9 cellular contexts compared by ENCODE assay signal in genomic region chrX:118254611-118255010, GRCh38.
DNase-seq lines count a peak whose midpoint lies in the region; ATAC-seq and TF ChIP-seq lines count a peak whose summit lies in the region.
"Had no signal": no experiment of that assay in that cellular context is flagged by ENCODE, and none has a peak within 500 bp of the region (broad histone marks: within the 10 kb centered on the region; RNA-seq: fewer than 3 reads in every experiment).

No MANE protein-coding gene starts in this region.

- H3K9me3 ChIP-seq in trophoblast cell (ENCODE audit: insufficient read depth, low read depth, low read length): no peaks in the 10 kb centered on the region

- no peak overlapping the region for H2BK5ac ChIP-seq in trophoblast cell (ENCODE audit: low read depth, low read length, poor library complexity)

- no peak overlapping the region for H3K4me3 Mint-ChIP-seq in activated T-cell treated with anti-CD3 and anti-CD28 coated beads, Interleukin-2, amount 50 U/mL, for 24 hours
- H3K4me3 Mint-ChIP-seq: central memory CD8-positive, alpha-beta T cell had no signal

- no peak overlapping the region for H4K8ac ChIP-seq in trophoblast cell (ENCODE audit: low read depth, low read length)

- no peaks in the 10 kb centered on the region for H3K27me3 ChIP-seq in trophoblast cell (ENCODE audit: insufficient read depth, low read length)

- H3K36me3 ChIP-seq in trophoblast cell (ENCODE audit: control insufficient read depth in 1 of 2, insufficient read depth in 2 of 2, low read length in 2 of 2): no peaks in the 10 kb centered on the region

- H2AFZ ChIP-seq in trophoblast cell (ENCODE audit: insufficient read depth, low read length, poor library complexity): no peak overlapping the region

- peaks cover 3% of the 10 kb centered on the region for H3K27me3 Mint-ChIP-seq in activated T-cell treated with anti-CD3 and anti-CD28 coated beads, Interleukin-2, amount 50 U/mL, for 24 hours
- H3K27me3 Mint-ChIP-seq: central memory CD8-positive, alpha-beta T cell had no signal

- peak; percentile 74 for TF ChIP-seq CTCF in fibroblast of villous mesenchyme (IDR thresholded peaks at IDR 0.05; ENCODE audit: insufficient read depth, low read depth, low read length)

- H3K4me2 ChIP-seq in trophoblast cell (ENCODE audit: low read length): no peak overlapping the region

- no peaks in the 10 kb centered on the region for H3K9me3 Mint-ChIP-seq in activated T-cell treated with anti-CD3 and anti-CD28 coated beads, Interleukin-2, amount 50 U/mL, for 24 hours
- H3K9me3 Mint-ChIP-seq: central memory CD8-positive, alpha-beta T cell had no signal

- peak; percentile 75 for ATAC-seq in HG02852 (IDR thresholded peaks at IDR 0.05; ENCODE audit: unreplicated experiment)

- no peak overlapping the region for H3K14ac ChIP-seq in trophoblast cell (ENCODE audit: low read length)

- no peak overlapping the region for H2BK12ac ChIP-seq in trophoblast cell (ENCODE audit: low read length)

- H3K18ac ChIP-seq in trophoblast cell (ENCODE audit: low read length): no peak overlapping the region

- H3K4ac ChIP-seq in trophoblast cell (ENCODE audit: low read depth, low read length): no peak overlapping the region

- no peak overlapping the region for H3K27ac ChIP-seq in trophoblast cell (ENCODE audit: low read depth, low read length)

- no peaks in the 10 kb centered on the region for H3K4me1 ChIP-seq in trophoblast cell (ENCODE audit: control insufficient read depth in 1 of 2, insufficient read depth in 2 of 2, low read length in 2 of 2)

- H3K36me3 Mint-ChIP-seq in activated T-cell treated with anti-CD3 and anti-CD28 coated beads, Interleukin-2, amount 50 U/mL, for 24 hours (ENCODE audit: low read depth): no peaks in the 10 kb centered on the region

- H3K4me3 ChIP-seq in fibroblast of villous mesenchyme (ENCODE audit: low read depth, low read length) (no peak overlapping the region), trophoblast cell (ENCODE audit: low read depth, low read length) (no peak overlapping the region)

- no peak overlapping the region for H2BK120ac ChIP-seq in trophoblast cell (ENCODE audit: insufficient read depth, low read length, poor library complexity)

- H2AK5ac ChIP-seq in trophoblast cell (ENCODE audit: low read length): no peak overlapping the region

- no peak overlapping the region for H3K23ac ChIP-seq in trophoblast cell (ENCODE audit: low read length)

- H3K4me1 Mint-ChIP-seq in activated T-cell treated with anti-CD3 and anti-CD28 coated beads, Interleukin-2, amount 50 U/mL, for 24 hours (ENCODE audit: low read depth): no peaks in the 10 kb centered on the region
- H3K4me1 Mint-ChIP-seq: central memory CD8-positive, alpha-beta T cell had no signal

- no CpG with 5 or more reads among the region's 2 CpGs for WGBS in trophoblast cell (ENCODE audit: extremely low coverage, insufficient coverage, insufficient read length)

- H4K91ac ChIP-seq in trophoblast cell (ENCODE audit: low read depth, low read length): no peak overlapping the region

- no peak overlapping the region for H4K12ac ChIP-seq in trophoblast cell (ENCODE audit: low read depth, low read length)

- H3K27ac Mint-ChIP-seq in activated T-cell treated with anti-CD3 and anti-CD28 coated beads, Interleukin-2, amount 50 U/mL, for 24 hours: no peak overlapping the region

- no peak overlapping the region for H3K9ac ChIP-seq in trophoblast cell (ENCODE audit: low read length)

- DNase-seq in activated T-cell treated with anti-CD3 and anti-CD28 coated beads for 24 hours (ENCODE audit: low read depth): peak; percentile 7
- no peak for DNase-seq in activated T-cell treated with anti-CD3 and anti-CD28 coated beads, Interleukin-2, amount 50 U/mL, for 24 hours
- DNase-seq in NCI-H460 (ENCODE audit: extremely low read depth, low read depth): peak; percentile 38
- peak; percentile 30 for DNase-seq in activated CD8-positive, alpha-beta memory T cell treated with anti-CD3 and anti-CD28 coated beads, Interleukin-2, amount 50 U/mL, for 4 hours
- peak; percentile 56 for DNase-seq in fibroblast of villous mesenchyme (ENCODE audit: low read depth)
- DNase-seq in trophoblast cell: peak; percentile 28 to 79
- DNase-seq in GF-D8 (lab: John Stamatoyannopoulos, UW): no peak

- no peaks in the 10 kb centered on the region for H3K79me1 ChIP-seq in trophoblast cell (ENCODE audit: low read length)

- no peaks in the 10 kb centered on the region for H3K79me2 ChIP-seq in trophoblast cell (ENCODE audit: control insufficient read depth, insufficient read depth, low read length, poor library complexity)

Comparison
In these comparisons a context has a peak if more than half of its experiments do, and no peak if none do; other contexts are left out.
1. DNase-seq: peak in activated T-cell treated with anti-CD3 and anti-CD28 coated beads for 24 hours (single experiment), NCI-H460 (single experiment), activated CD8-positive, alpha-beta memory T cell treated with anti-CD3 and anti-CD28 coated beads, Interleukin-2, amount 50 U/mL, for 4 hours (single experiment), fibroblast of villous mesenchyme (single experiment) and trophoblast cell (2 of 2); none in activated T-cell treated with anti-CD3 and anti-CD28 coated beads, Interleukin-2, amount 50 U/mL, for 24 hours (single experiment) and GF-D8 (single experiment).